Comparison of ENCODE assay signal across 10 cellular contexts in genomic region chr13:98300956-98301641, GRCh38.
A peak's percentile ranks its signal among the peaks of the same experiment; 100 is the strongest.
DNase-seq lines count a peak whose midpoint lies in the region; ATAC-seq and TF ChIP-seq lines count a peak whose summit lies in the region.
"Had no signal": no experiment of that assay in that cellular context is flagged by ENCODE, and none has a peak within 500 bp of the region (broad histone marks: within the 10 kb centered on the region; RNA-seq: fewer than 3 reads in every experiment).

No MANE protein-coding gene starts in this region.

- no peak overlapping the region for H3K4me3 ChIP-seq in epithelial cell of esophagus (ENCODE audit: low read length)

- H3K4me1 Mint-ChIP-seq in nephron progenitor cell, result peaks cover 92% of the 10 kb centered on the region

- DNase-seq in AG09319 (ENCODE audit: extremely low read depth, low read depth), result peak; percentile 14
- peak; percentile 88 for DNase-seq in NCI-H526 treated with DMSO at 0.1 percent for 48 hours (lab: John Stamatoyannopoulos, UW)
- peak; percentile 29 for DNase-seq in epithelial cell of esophagus (ENCODE audit: low read depth)
- no peak for DNase-seq in nephron progenitor cell
- DNase-seq in putamen (ENCODE audit: low spot score), result no peak
- DNase-seq in left ventricle myocardium superior, result no peak
- no peak for DNase-seq in stimulated activated CD4-positive, alpha-beta T cell treated with anti-CD3 and anti-CD28 coated beads, Interleukin-4, amount 100 ng/mL, for 1 hour
- no peak for DNase-seq in NCI-H2227 (lab: John Stamatoyannopoulos, UW; ENCODE audit: unreplicated experiment)
- DNase-seq: activated effector memory CD4-positive, alpha-beta T cell treated with Interleukin-2 at 50 U/mL for 16 hours; NCI-H82 had no signal

- H3K9me3 Mint-ChIP-seq in nephron progenitor cell, result peaks cover 11% of the 10 kb centered on the region

- no peaks in the 10 kb centered on the region for H3K27me3 Mint-ChIP-seq in nephron progenitor cell (ENCODE audit: low read depth, poor library complexity)

- H3K36me3 Mint-ChIP-seq in nephron progenitor cell (ENCODE audit: low read depth), result peaks cover 20% of the 10 kb centered on the region

- peak overlapping the region; percentile 11 for H3K4me3 Mint-ChIP-seq in nephron progenitor cell

- TF ChIP-seq CTCF in AG09319 (IDR thresholded peaks at IDR 0.05; ENCODE audit: low read depth, low read length) (no peak), epithelial cell of esophagus (IDR thresholded peaks at IDR 0.05; ENCODE audit: insufficient read depth, low read depth, low read length, missing control alignments) (no peak), nephron progenitor cell (IDR thresholded peaks at IDR 0.05) (no peak)

- peak overlapping the region; percentile 86 for H3K27ac Mint-ChIP-seq in nephron progenitor cell

- ATAC-seq in left ventricle myocardium superior, result no peak

- intact Hi-C loops in left ventricle myocardium superior (cut with micrococcal nuclease), result no loop called here

Comparison
In these comparisons a context has a peak if more than half of its experiments do, and no peak if none do; other contexts are left out.
1. DNase-seq: peak in AG09319 (single experiment), NCI-H526 treated with DMSO at 0.1 percent for 48 hours (single experiment) and epithelial cell of esophagus (single experiment); none in nephron progenitor cell (single experiment), putamen (single experiment), left ventricle myocardium superior (single experiment), stimulated activated CD4-positive, alpha-beta T cell treated with anti-CD3 and anti-CD28 coated beads, Interleukin-4, amount 100 ng/mL, for 1 hour (single experiment) and NCI-H2227 (single experiment).